Comparison of ENCODE assay signal across 15 cellular contexts in the genomic region with DNA sequence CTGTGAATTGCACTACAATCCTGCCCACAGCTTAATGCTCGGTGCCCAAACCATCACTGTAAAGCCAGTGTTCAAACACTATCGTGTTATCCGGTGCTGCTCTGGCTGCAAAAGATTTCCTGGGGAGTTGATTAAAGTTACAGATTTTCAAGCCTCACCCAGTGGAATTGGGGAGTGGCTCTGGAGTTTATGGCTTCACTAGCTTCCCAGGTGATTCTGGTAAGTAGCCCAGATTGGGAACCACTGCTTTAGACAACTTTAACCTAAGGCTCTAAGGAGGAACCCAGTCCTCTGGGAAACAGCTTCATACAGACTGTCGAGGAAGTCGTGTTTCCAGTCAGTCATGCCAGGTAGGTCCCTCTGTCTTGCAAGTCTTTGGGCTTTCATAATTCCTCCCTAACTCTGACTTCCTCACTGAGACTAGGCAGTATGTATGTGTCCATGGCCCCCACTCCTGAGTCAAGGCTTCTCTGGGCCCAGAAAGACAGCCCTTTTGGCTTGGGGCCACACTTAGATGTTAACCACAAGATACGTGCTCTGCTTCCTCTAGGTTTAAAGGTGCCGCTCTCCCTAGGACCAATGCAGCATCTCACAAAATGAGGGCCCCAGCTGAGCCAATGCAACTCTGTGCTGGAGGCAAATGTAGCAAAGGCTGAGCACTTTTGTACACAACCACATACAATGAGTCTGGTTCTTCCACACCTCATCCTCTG.
A peak's percentile ranks its signal among the peaks of the same experiment; 100 is the strongest.
DNase-seq lines count a peak whose midpoint lies in the region; ATAC-seq, FAIRE-seq and TF ChIP-seq lines count a peak whose summit lies in the region.
"Had no signal": no experiment of that assay in that cellular context is flagged by ENCODE, and none has a peak within 500 bp of the region (broad histone marks: within the 10 kb centered on the region; RNA-seq: fewer than 3 reads in every experiment).

No MANE protein-coding gene starts in this region.

- no peak overlapping the region for H3K27ac ChIP-seq in HCT116 (ENCODE audit: low read depth, low read length)
- H3K27ac ChIP-seq in KOPT-K1 (ENCODE audit: low read depth, low read length, poor library complexity, severe bottlenecking) = peak overlapping the region; percentile 18
- H3K27ac ChIP-seq in small intestine (ENCODE audit: low read depth in 1 of 2, low read length in 1 of 2) = no peak overlapping the region
- no peak overlapping the region for H3K27ac ChIP-seq in spleen
- H3K27ac ChIP-seq: SJSA1 had no signal

- H3K9me2 ChIP-seq in HCT116 (ENCODE audit: insufficient read depth) = no peaks in the 10 kb centered on the region

- H3K9me3 Mint-ChIP-seq in immature natural killer cell = no peaks in the 10 kb centered on the region

- peaks cover 16% of the 10 kb centered on the region in 2 donors for H3K4me1 Mint-ChIP-seq in immature natural killer cell

- no peak for FAIRE-seq in small intestine (lab: Jason Lieb, UNC)

- H3K27me3 ChIP-seq in HCT116 (ENCODE audit: insufficient read depth, low read length) (no peaks in the 10 kb centered on the region), small intestine (ENCODE audit: control insufficient read depth in 2 of 2, insufficient read depth in 2 of 2, low read length in 2 of 2) (no peaks in the 10 kb centered on the region), spleen (replicated peaks in 1 of 7) (no peaks in the 10 kb centered on the region)
- H3K27me3 ChIP-seq: SJSA1 had no signal

- no peaks in the 10 kb centered on the region for H3K9me3 ChIP-seq in HCT116 (ENCODE audit: control insufficient read depth in 1 of 2, insufficient read depth in 1 of 2, low read depth in 1 of 2, low read length in 2 of 2)
- H3K9me3 ChIP-seq in KOPT-K1 (ENCODE audit: insufficient read depth, low read length, poor library complexity, severe bottlenecking) = no peaks in the 10 kb centered on the region
- no peaks in the 10 kb centered on the region for H3K9me3 ChIP-seq in small intestine (ENCODE audit: control insufficient read depth, low read depth)
- H3K9me3 ChIP-seq in spleen = no peaks in the 10 kb centered on the region
- H3K9me3 ChIP-seq: SJSA1 had no signal

- no peak overlapping the region for H3K4me3 Mint-ChIP-seq in immature natural killer cell

- RAD21 ChIA-PET in HCT116 (lab: Charles Lee; ENCODE audit: low non-redundant PET in 1 of 2, low total read pairs in 2 of 2, uncharacterized antibody in 2 of 2, unreplicated experiment in 2 of 2) = no interaction called here

- DNase-seq in HCT116 (ENCODE audit: low read depth, low spot score) (no peak), immature natural killer cell (peak in 2 of 3 donors; percentile 24), small intestine (peak; percentile 46), spleen (no peak), glomerular visceral epithelial cell (ENCODE audit: extremely low spot score) (no peak), DMS53 (lab: John Stamatoyannopoulos, UW) (no peak)
- DNase-seq: COR-L47, H7, Kasumi-1, NCI-H1105, NCI-H1694 treated with DMSO at 0.1 percent for 48 hours, NCI-H526 treated with DMSO at 0.1 percent for 48 hours, PC-3 had no signal

- peaks cover 0 to 2% (median 0%) of the 10 kb centered on the region in 3 donors for H3K27me3 Mint-ChIP-seq in immature natural killer cell (ENCODE audit: low read depth in 3 of 3)

- no peak for TF ChIP-seq POLR2A in HCT116 (IDR thresholded peaks at IDR 0.05; ENCODE audit: borderline replicate concordance, extremely low read depth, insufficient read depth, insufficient read length)
- no peak for TF ChIP-seq POLR2A in spleen (IDR thresholded peaks at IDR 0.05)

- BruUV-seq in HCT116 (replicated peaks; lab: Mats Ljungman, UMichigan) = no TSS peak

- H3K4me2 ChIP-seq in HCT116 (ENCODE audit: low read length) = peak overlapping the region; percentile 7; the same call in 1 of the 2 replicates

- H3K27ac Mint-ChIP-seq in immature natural killer cell = peak overlapping the region in 1 of 6 donors; percentile 26

- no peak for TF ChIP-seq RAD21 in HCT116 (IDR thresholded peaks at IDR 0.05; ENCODE audit: low read depth)

- POLR2A ChIA-PET in HCT116 (lab: Charles Lee) = interaction anchor here (1.7 kb wide), 1 partner anchor 11 kb away, joined by 6 read pairs; no protein-coding TSS in a partner anchor

- no peaks in the 10 kb centered on the region for H4K20me1 ChIP-seq in HCT116 (ENCODE audit: insufficient read depth)

- ATAC-seq in HCT116 = peak; percentile 25; the same call in 1 of the 2 replicates
- ATAC-seq: PC-3 had no signal

- no peaks in the 10 kb centered on the region for H3K79me2 ChIP-seq in HCT116 (ENCODE audit: insufficient read depth, low read length)

- CTCF ChIA-PET in HCT116 (lab: Charles Lee) = no interaction called here

- TF ChIP-seq CTCF in HCT116 (IDR thresholded peaks at IDR 0.05 in 2 of 3, conservative IDR thresholded peaks at IDR 0.05 in 1 of 3; ENCODE audit: borderline replicate concordance in 1 of 3, insufficient read depth in 1 of 3, low read depth in 2 of 3, low read length in 2 of 3) (no peak), spleen (IDR thresholded peaks at IDR 0.05 in 8 of 11, conservative IDR thresholded peaks at IDR 0.05 in 3 of 11) (no peak)

- WGBS in small intestine, 3 donors = 51 to 72% (median 58%) methylated on average over 7 of the region's 7 CpGs
- WGBS in spleen, 5 donors = 73 to 89% (median 80%) methylated on average over 7 of the region's 7 CpGs

- intact Hi-C loops in HCT116 (cut with micrococcal nuclease) (no loop called here), spleen (cut with DNase I; ENCODE audit: low total_unique reads) (no loop called here)

- no peak overlapping the region for H3K4me3 ChIP-seq in HCT116 (replicated peaks in 1 of 2; ENCODE audit: low read depth in 1 of 2, low read length in 2 of 2)
- H3K4me3 ChIP-seq in small intestine (ENCODE audit: low read depth in 1 of 2, low read length in 2 of 2) = no peak overlapping the region
- H3K4me3 ChIP-seq in spleen = no peak overlapping the region
- H3K4me3 ChIP-seq: SJSA1 had no signal

- no peak overlapping the region for H2AFZ ChIP-seq in HCT116 (ENCODE audit: low read depth, low read length, poor library complexity, severe bottlenecking)

- no peaks in the 10 kb centered on the region for H3K36me3 ChIP-seq in HCT116 (ENCODE audit: control insufficient read depth in 1 of 2, insufficient read depth in 2 of 2, low read length in 2 of 2)
- no peaks in the 10 kb centered on the region for H3K36me3 ChIP-seq in KOPT-K1 (ENCODE audit: insufficient read depth, low read length)
- H3K36me3 ChIP-seq in small intestine (ENCODE audit: control insufficient read depth in 2 of 2, insufficient read depth in 2 of 2, low read length in 2 of 2) = no peaks in the 10 kb centered on the region
- no peaks in the 10 kb centered on the region for H3K36me3 ChIP-seq in spleen
- H3K36me3 ChIP-seq: SJSA1 had no signal

- H3K4me1 ChIP-seq in HCT116 (ENCODE audit: control insufficient read depth in 1 of 2, insufficient read depth in 2 of 2, low read length in 2 of 2) (peaks cover 28 to 50% of the 10 kb centered on the region in 2 experiments), small intestine (ENCODE audit: control insufficient read depth in 2 of 2, insufficient read depth in 1 of 2, low read depth in 1 of 2, low read length in 1 of 2) (peaks cover 2% of the 10 kb centered on the region in 2 donors), spleen (peaks cover 0 to 17% (median 0%) of the 10 kb centered on the region in 6 donors)

- H3K36me3 Mint-ChIP-seq in immature natural killer cell = no peaks in the 10 kb centered on the region

- no peak overlapping the region for H3K9ac ChIP-seq in HCT116 (ENCODE audit: low read length)

TF ChIP-seq in HCT116, 20 proteins besides CTCF, POLR2A, EP300 and RAD21:
- TF ChIP-seq CBX3 (IDR thresholded peaks at IDR 0.05; ENCODE audit: low read depth) (no peak), ZFX (IDR thresholded peaks at IDR 0.05) (no peak), CEBPB (IDR thresholded peaks at IDR 0.05; ENCODE audit: low read depth) (no peak)

Comparison
In these comparisons a context has a peak if more than half of its experiments do, and no peak if none do; other contexts are left out.
1. DNase-seq: peak in immature natural killer cell (2 of 3) and small intestine (single experiment); none in HCT116 (single experiment), spleen (single experiment), glomerular visceral epithelial cell (single experiment) and DMS53 (single experiment).